Comparison of ENCODE assay signal across 1 cellular context in genomic region chr21:14864211-14865021, GRCh38.
TF ChIP-seq lines count a peak whose summit lies in the region.

No MANE protein-coding gene starts in this region.

TF ChIP-seq in GM12878, 131 proteins besides CTCF, POLR2A, EP300 and RAD21 (continued from another document and continues in another):
- TF ChIP-seq E2F8 (IDR thresholded peaks at IDR 0.05; ENCODE audit: low read depth, partially characterized antibody): no peak
- no peak for TF ChIP-seq NFXL1 (IDR thresholded peaks at IDR 0.05; ENCODE audit: borderline replicate concordance)
- TF ChIP-seq ZNF592 (IDR thresholded peaks at IDR 0.05): peak; percentile 78
- no peak for TF ChIP-seq POU2F2 (IDR thresholded peaks at IDR 0.05; ENCODE audit: borderline replicate concordance, low read depth, low read length)
- peak; percentile 62 for TF ChIP-seq EED (IDR thresholded peaks at IDR 0.05; ENCODE audit: low read depth)
- no peak for TF ChIP-seq ZBED1 (IDR thresholded peaks at IDR 0.05; ENCODE audit: borderline replicate concordance)
- no peak for TF ChIP-seq ZZZ3 (IDR thresholded peaks at IDR 0.05; ENCODE audit: control insufficient read depth, insufficient read length, low read depth)
- no peak for TF ChIP-seq ZBTB4 (CRISPR knock-in tag; IDR thresholded peaks at IDR 0.05)
- no peak for TF ChIP-seq USF1 (IDR thresholded peaks at IDR 0.05; ENCODE audit: borderline replicate concordance, extremely low read length, insufficient read depth, low read depth, low read length)
- TF ChIP-seq MXI1 (IDR thresholded peaks at IDR 0.05; ENCODE audit: low read depth, low read length): peak; percentile 58; the same call in 1 of the 2 replicates
- peak; percentile 49 for TF ChIP-seq FOXM1 (IDR thresholded peaks at IDR 0.05; ENCODE audit: low read depth, low read length)
- TF ChIP-seq ZSCAN29 (IDR thresholded peaks at IDR 0.05): no peak
- TF ChIP-seq MTA2 (IDR thresholded peaks at IDR 0.05; ENCODE audit: low read depth): peak; percentile 27; the same call in 1 of the 2 replicates
- TF ChIP-seq WRNIP1 (IDR thresholded peaks at IDR 0.05; ENCODE audit: borderline replicate concordance, low read depth, low read length): no peak
- TF ChIP-seq BCL11A (IDR thresholded peaks at IDR 0.05; ENCODE audit: low read depth, low read length): no peak
- TF ChIP-seq RBBP5 (conservative IDR thresholded peaks at IDR 0.05): no peak
- no peak for TF ChIP-seq ELK1 (IDR thresholded peaks at IDR 0.05; ENCODE audit: low read depth, low read length)
- no peak for TF ChIP-seq CBX3 (IDR thresholded peaks at IDR 0.05; ENCODE audit: borderline replicate concordance, low read depth)
- TF ChIP-seq IKZF2 (IDR thresholded peaks at IDR 0.05): peak in 1 of 2 experiments; percentile 22; a peak in 2 of 4 replicates
- TF ChIP-seq ATF3 (IDR thresholded peaks at IDR 0.05; ENCODE audit: borderline replicate concordance, extremely low read depth, low read depth, low read length): no peak
- TF ChIP-seq NR2C1 (IDR thresholded peaks at IDR 0.05): no peak
- TF ChIP-seq PAX8 (IDR thresholded peaks at IDR 0.05): no peak
- no peak for TF ChIP-seq SIN3A (IDR thresholded peaks at IDR 0.05; ENCODE audit: low read depth, low read length)
- TF ChIP-seq SMARCA5 (IDR thresholded peaks at IDR 0.05): 0 out of 2 replicates have a peak, but pooled peaks have one; percentile 43
- no peak for TF ChIP-seq SIX5 (IDR thresholded peaks at IDR 0.05; ENCODE audit: low read depth, low read length, severe bottlenecking)
- TF ChIP-seq BACH1 (IDR thresholded peaks at IDR 0.05; ENCODE audit: borderline replicate concordance): no peak
- TF ChIP-seq PBX3 (IDR thresholded peaks at IDR 0.05; ENCODE audit: insufficient replicate concordance, low read depth, low read length): no peak
- TF ChIP-seq MAX (IDR thresholded peaks at IDR 0.05; ENCODE audit: low read depth, low read length): no peak
- peak; percentile 41; the same call in 1 of the 2 replicates for TF ChIP-seq RAD51 (IDR thresholded peaks at IDR 0.05)
- TF ChIP-seq PRDM15 (CRISPR knock-in tag; IDR thresholded peaks at IDR 0.05): no peak
- TF ChIP-seq NFIC (IDR thresholded peaks at IDR 0.05; ENCODE audit: low read depth, low read length): no peak
- peak; percentile 88 for TF ChIP-seq RELB (IDR thresholded peaks at IDR 0.05; ENCODE audit: low read depth)
- TF ChIP-seq PAX5 (IDR thresholded peaks at IDR 0.05; ENCODE audit: borderline replicate concordance, low read depth, low read length): no peak; the same call in 1 of the 2 replicates
- 0 out of 2 replicates have a peak, but pooled peaks have one; percentile 61 for TF ChIP-seq RCOR1 (conservative IDR thresholded peaks at IDR 0.05; ENCODE audit: low read depth, low read length)
- peak in 1 of 2 experiments; percentile 67; a peak in 1 of 4 replicates for TF ChIP-seq SRF (IDR thresholded peaks at IDR 0.05; ENCODE audit: low read depth in 2 of 2, low read length in 2 of 2)
- no peak for TF ChIP-seq TCF3 (IDR thresholded peaks at IDR 0.05; ENCODE audit: borderline replicate concordance, insufficient read depth, low read depth, low read length)
- no peak for TF ChIP-seq ZNF207 (IDR thresholded peaks at IDR 0.05; ENCODE audit: borderline replicate concordance)
- peak; percentile 68 for TF ChIP-seq RELA (IDR thresholded peaks at IDR 0.05; ENCODE audit: borderline replicate concordance, partially characterized antibody)
- TF ChIP-seq KDM1A (IDR thresholded peaks at IDR 0.05; ENCODE audit: borderline replicate concordance): no peak
- 0 out of 2 replicates have a peak, but pooled peaks have one; percentile 10 for TF ChIP-seq CHD2 (IDR thresholded peaks at IDR 0.05; ENCODE audit: borderline replicate concordance, low read depth, low read length)
- TF ChIP-seq HDAC6 (IDR thresholded peaks at IDR 0.05; ENCODE audit: unreplicated experiment): no peak
- TF ChIP-seq ZNF384 (IDR thresholded peaks at IDR 0.05; ENCODE audit: borderline replicate concordance, low read depth, low read length): no peak
